Comparison of ENCODE assay signal across 28 cellular contexts in genomic region chr13:36098080-36098479, GRCh38. TPM values are rescaled to one million over a fixed set of nuclear protein-coding genes. Genes with fewer than 3 reads are reported as not detected.
"Had no signal": no experiment of that assay in that cellular context is flagged by ENCODE, and none has a peak within 500 bp of the region (broad histone marks: within the 10 kb centered on the region; RNA-seq: fewer than 3 reads in every experiment).

No MANE protein-coding gene starts in this region.

- H3K4me1 Mint-ChIP-seq: activated B cell treated with CpG ODN at 0.5 μM for 24 hours; activated CD4-positive, alpha-beta T cell treated with anti-CD3 and anti-CD28 coated beads for 36 hours; endodermal cell; memory B cell; nephron progenitor cell had no signal

- H3K79me2 ChIP-seq: hepatocyte had no signal

- H3K9me3 Mint-ChIP-seq: activated B cell treated with CpG ODN at 0.5 μM for 24 hours; activated T-cell treated with anti-CD3 and anti-CD28 coated beads, Interleukin-2, amount 50 U/mL, for 4 hours; endodermal cell; memory B cell; nephron progenitor cell had no signal

- H3K4me3 ChIP-seq: esophagus squamous epithelium, hepatocyte, SK-N-MC, testis, upper lobe of left lung had no signal

- H3K27ac Mint-ChIP-seq: activated B cell treated with CpG ODN at 0.5 μM for 24 hours; activated CD4-positive, alpha-beta T cell treated with anti-CD3 and anti-CD28 coated beads for 36 hours; activated naive CD8-positive, alpha-beta T cell; activated T-helper 2 cell treated with anti-CD3 and anti-CD28 coated beads, Interferon-gamma antibody, Interleukin-2, Interleukin-4, amounts not matched to agents 10 μg/mL and 5 μg/mL and 100 μg/mL, durations not matched to agents 14 hours and 24 hours and 36 hours; endodermal cell; memory B cell; nephron progenitor cell; stimulated activated naive B cell treated with anti-CD40 and anti-IgM and Interleukin-4, amounts not matched to agents 10 μg/mL and 1 μg/mL and 100 μg/mL, for 72 hours had no signal

- H3K4me1 ChIP-seq: esophagus squamous epithelium had no signal

- H2AFZ ChIP-seq: hepatocyte had no signal

- H3K4me3 Mint-ChIP-seq: activated B cell treated with CpG ODN at 0.5 μM for 24 hours; activated CD4-positive, alpha-beta T cell treated with anti-CD3 and anti-CD28 coated beads for 36 hours; activated naive CD8-positive, alpha-beta T cell; activated T-cell treated with anti-CD3 and anti-CD28 coated beads, Interleukin-2, amount 50 U/mL, for 4 hours; endodermal cell; memory B cell; nephron progenitor cell; stimulated activated naive B cell treated with anti-CD40 and anti-IgM and Interleukin-4, amounts not matched to agents 10 μg/mL and 1 μg/mL and 100 μg/mL, for 72 hours had no signal

- H3K27ac ChIP-seq: esophagus squamous epithelium, hepatocyte, SK-N-MC, testis, upper lobe of left lung had no signal

- H3K36me3 ChIP-seq: esophagus squamous epithelium, upper lobe of left lung had no signal

- H3K4me2 ChIP-seq: hepatocyte had no signal

- H3K27me3 ChIP-seq: esophagus squamous epithelium, hepatocyte, testis, upper lobe of left lung had no signal

- H3K27me3 Mint-ChIP-seq: activated B cell treated with CpG ODN at 0.5 μM for 24 hours; activated CD4-positive, alpha-beta T cell treated with anti-CD3 and anti-CD28 coated beads for 36 hours; activated naive CD8-positive, alpha-beta T cell; memory B cell; stimulated activated naive B cell treated with anti-CD40 and anti-IgM and Interleukin-4, amounts not matched to agents 10 μg/mL and 1 μg/mL and 100 μg/mL, for 72 hours had no signal

- DNase-seq: activated B cell treated with CpG ODN at 0.5 μM for 24 hours; activated CD4-positive, alpha-beta T cell treated with anti-CD3 and anti-CD28 coated beads for 36 hours; activated CD4-positive, alpha-beta T cell treated with anti-CD3 and anti-CD28 coated beads, Interleukin-2, amount 50 U/mL, for 4 hours; activated CD8-positive, alpha-beta memory T cell treated with anti-CD3 and anti-CD28 coated beads, Interleukin-2, amount 50 U/mL, for 48 hours; activated naive CD4-positive, alpha-beta T cell; activated T-cell treated with anti-CD3 and anti-CD28 coated beads, Interleukin-2, amount 50 U/mL, for 4 hours; cerebellar nuclear complex; cortex of kidney; endodermal cell; esophagus squamous epithelium; foreskin fibroblast; nephron progenitor cell; nucleus accumbens; posterior cingulate gyrus; stimulated activated CD4-positive, alpha-beta T cell treated with anti-CD3 and anti-CD28 coated beads, Interleukin-2, amount 100 ng/mL, for 48 hours; stimulated activated CD8-positive, alpha-beta memory T cell treated with anti-CD3 and anti-CD28 coated beads, Interleukin-4, amount 100 ng/mL, for 48 hours; stimulated activated naive B cell treated with anti-CD40 and anti-IgM and Interleukin-4, amounts not matched to agents 10 μg/mL and 1 μg/mL and 100 μg/mL, for 72 hours; T-helper 1 cell; T-helper 9 cell; testis; upper lobe of left lung had no signal

- ATAC-seq: activated CD4-positive, alpha-beta T cell treated with anti-CD3 and anti-CD28 coated beads for 36 hours; activated T-cell treated with anti-CD3 and anti-CD28 coated beads, Interleukin-2, amount 50 U/mL, for 4 hours; stimulated activated naive B cell treated with anti-CD40 and anti-IgM and Interleukin-4, amounts not matched to agents 10 μg/mL and 1 μg/mL and 100 μg/mL, for 72 hours had no signal

- H3K9me3 ChIP-seq: esophagus squamous epithelium, testis, upper lobe of left lung had no signal

- H3K36me3 Mint-ChIP-seq: activated naive CD8-positive, alpha-beta T cell; memory B cell; stimulated activated naive B cell treated with anti-CD40 and anti-IgM and Interleukin-4, amounts not matched to agents 10 μg/mL and 1 μg/mL and 100 μg/mL, for 72 hours had no signal

RNA-seq across cellular contexts. Expression of gene DCLK1, which starts 33.1 kb away (rescaled TPM):
- total RNA-seq: activated B cell treated with CpG ODN at 0.5 μM for 24 hours; activated CD4-positive, alpha-beta T cell treated with anti-CD3 and anti-CD28 coated beads for 36 hours; activated CD8-positive, alpha-beta memory T cell treated with anti-CD3 and anti-CD28 coated beads for 36 hours; activated T-cell treated with anti-CD3 and anti-CD28 coated beads, Interleukin-2, amount 50 U/mL, for 4 hours; activated T-helper 2 cell treated with anti-CD3 and anti-CD28 coated beads, Interferon-gamma antibody, Interleukin-2, Interleukin-4, amounts not matched to agents 10 μg/mL and 5 μg/mL and 100 μg/mL, durations not matched to agents 14 hours and 24 hours and 36 hours; mononuclear cell had no signal
